ENCODE assay signal across 8 cellular contexts in genomic region chr20:35303735-35304431, GRCh38. TPM values are rescaled to one million over a fixed set of nuclear protein-coding genes. Genes with fewer than 3 reads are reported as not detected.
A peak's percentile ranks its signal among the peaks of the same experiment; 100 is the strongest.
DNase-seq lines count a peak whose midpoint lies in the region; ATAC-seq and TF ChIP-seq lines count a peak whose summit lies in the region.

No MANE protein-coding gene starts in this region.

- intact Hi-C loops in left ventricle myocardium superior (cut with micrococcal nuclease), result no loop called here

- no peaks in the 10 kb centered on the region for H3K27me3 ChIP-seq in adipocyte (replicated peaks; ENCODE audit: control insufficient read depth, insufficient read depth, low read length)

- H3K9ac ChIP-seq in adipocyte (ENCODE audit: low read length), result peak overlapping the region; percentile 74

- H3K4me1 ChIP-seq in adipocyte (ENCODE audit: control insufficient read depth, insufficient read depth, low read length), result peaks cover 60% of the 10 kb centered on the region

- peak; percentile 89 for TF ChIP-seq CTCF in AG10803 (conservative IDR thresholded peaks at IDR 0.05; ENCODE audit: low read length)

- H3K9me3 ChIP-seq in adipocyte (ENCODE audit: control insufficient read depth, low read length), result no peaks in the 10 kb centered on the region

- no peak overlapping the region for H3K4me3 ChIP-seq in AG10803 (ENCODE audit: low read length)
- H3K4me3 ChIP-seq in adipocyte (ENCODE audit: low read length), result no peak overlapping the region

- DNase-seq in AG10803 (ENCODE audit: low read depth), result peak; percentile 87
- DNase-seq in NCI-H146 treated with DMSO at 0.1 percent for 48 hours (lab: John Stamatoyannopoulos, UW; ENCODE audit: unreplicated experiment), result peak; percentile 88
- peak; percentile 54 to 88 (median 75) for DNase-seq in T-helper 1 cell
- peak; percentile 92 for DNase-seq in adipocyte (ENCODE audit: low read depth)
- peak; percentile 73 for DNase-seq in left ventricle myocardium superior
- peak; percentile 84 for DNase-seq in renal cortical epithelial cell (ENCODE audit: low read depth)

- ATAC-seq in GM21390 (IDR thresholded peaks at IDR 0.05; ENCODE audit: unreplicated experiment) (peak; percentile 65), left ventricle myocardium superior (peak; percentile 57), GM19324 (IDR thresholded peaks at IDR 0.05; ENCODE audit: low FRiP score, unreplicated experiment) (no peak)

- H3K36me3 ChIP-seq in adipocyte (ENCODE audit: control insufficient read depth, insufficient read depth, low read length, severe bottlenecking), result peaks cover 4% of the 10 kb centered on the region

RNA-seq across cellular contexts. Expression of gene FAM83C, which starts 11.7 kb away (rescaled TPM):
- not detected for total RNA-seq in left ventricle myocardium superior
- not detected in 2 replicates for total RNA-seq in renal cortical epithelial cell

RNA-seq across cellular contexts. Expression of gene EIF6, which starts 19.3 kb away (rescaled TPM):
- total RNA-seq in left ventricle myocardium superior (34.6 TPM), renal cortical epithelial cell (199 and 503 TPM in 2 replicates)

RNA-seq across cellular contexts. Expression of gene MMP24OS, which starts 26.0 kb away (rescaled TPM):
- 48.4 TPM for total RNA-seq in left ventricle myocardium superior
- total RNA-seq in renal cortical epithelial cell, result 0.69 and 11.1 TPM in 2 replicates
